Comparison of ENCODE assay signal across 8 cellular contexts in genomic region chr2:43609304-43609883, GRCh38. TPM values are rescaled to one million over a fixed set of nuclear protein-coding genes. Genes with fewer than 3 reads are reported as not detected.
DNase-seq lines count a peak whose midpoint lies in the region; ATAC-seq and TF ChIP-seq lines count a peak whose summit lies in the region.

No MANE protein-coding gene starts in this region.

- H3K36me3 ChIP-seq in neural progenitor cell = no peaks in the 10 kb centered on the region
- H3K36me3 ChIP-seq in effector memory CD4-positive, alpha-beta T cell (ENCODE audit: control insufficient read depth, insufficient read depth, low read length) = no peaks in the 10 kb centered on the region

- no peak overlapping the region for H3K27ac ChIP-seq in neural progenitor cell
- H3K27ac ChIP-seq in effector memory CD4-positive, alpha-beta T cell (ENCODE audit: insufficient read depth, low read length, poor library complexity, severe bottlenecking) = no peak overlapping the region

- H3K4me1 Mint-ChIP-seq in neural progenitor cell = no peaks in the 10 kb centered on the region

- peaks cover 6% of the 10 kb centered on the region for H3F3A ChIP-seq in neural progenitor cell (ENCODE audit: low read depth)

- H4K20me1 ChIP-seq in neural progenitor cell (ENCODE audit: low read depth) = no peaks in the 10 kb centered on the region

- peaks cover 5% of the 10 kb centered on the region for H3K4me1 ChIP-seq in neural progenitor cell
- H3K4me1 ChIP-seq in effector memory CD4-positive, alpha-beta T cell (ENCODE audit: control insufficient read depth, insufficient read depth, low read length, poor library complexity, severe bottlenecking) = no peaks in the 10 kb centered on the region

- no peaks in the 10 kb centered on the region for H3K9me3 ChIP-seq in neural progenitor cell (ENCODE audit: low read depth)
- H3K9me3 ChIP-seq in effector memory CD4-positive, alpha-beta T cell (ENCODE audit: control insufficient read depth, low read length) = no peaks in the 10 kb centered on the region

- H3K9ac ChIP-seq in neural progenitor cell = no peak overlapping the region

- peaks cover 5% of the 10 kb centered on the region for H3K27me3 Mint-ChIP-seq in neural progenitor cell (ENCODE audit: insufficient read depth, low read depth)

- no peaks in the 10 kb centered on the region for H3K9me3 Mint-ChIP-seq in neural progenitor cell

- TF ChIP-seq CTCF in neural progenitor cell (IDR thresholded peaks at IDR 0.05) = peak; percentile 77

- no peak overlapping the region for H3K4me3 Mint-ChIP-seq in neural progenitor cell

- no peaks in the 10 kb centered on the region for H3K36me3 Mint-ChIP-seq in neural progenitor cell

- ATAC-seq in GM19463 (IDR thresholded peaks at IDR 0.05; ENCODE audit: unreplicated experiment) = peak; percentile 70
- ATAC-seq in HG03571 (IDR thresholded peaks at IDR 0.05; ENCODE audit: unreplicated experiment) = no peak

- DNase-seq in D341Med (ENCODE audit: low spot score) (peak; percentile 65), NCI-H2107 treated with DMSO at 0.1 percent for 48 hours (lab: John Stamatoyannopoulos, UW; ENCODE audit: unreplicated experiment) (peak; percentile 34), fibroblast of the conjunctiva (ENCODE audit: low read depth) (peak; percentile 27), neural progenitor cell (ENCODE audit: low spot score) (peak; percentile 78)
- peak; percentile 13 for DNase-seq in activated CD4-positive, alpha-beta T cell treated with anti-CD3 and anti-CD28 coated beads, Interleukin-2, amount 50 U/mL, for 1 hour
- no peak for DNase-seq in effector memory CD4-positive, alpha-beta T cell

- H3K27me3 ChIP-seq in neural progenitor cell = no peaks in the 10 kb centered on the region
- H3K27me3 ChIP-seq in effector memory CD4-positive, alpha-beta T cell (replicated peaks; ENCODE audit: control insufficient read depth, insufficient read depth, low read length, poor library complexity, severe bottlenecking) = no peaks in the 10 kb centered on the region

- peak overlapping the region; percentile 84 for H2AFZ ChIP-seq in neural progenitor cell (replicated peaks)

- peak overlapping the region; percentile 42 for H3K27ac Mint-ChIP-seq in neural progenitor cell

- H3K79me2 ChIP-seq in neural progenitor cell (ENCODE audit: low read depth) = no peaks in the 10 kb centered on the region

- H3K4me2 ChIP-seq in neural progenitor cell = peak overlapping the region; percentile 12

- H3K4me3 ChIP-seq in neural progenitor cell = no peak overlapping the region
- H3K4me3 ChIP-seq in effector memory CD4-positive, alpha-beta T cell (ENCODE audit: insufficient read depth, low read depth, low read length, poor library complexity, severe bottlenecking) = no peak overlapping the region

RNA-seq across cellular contexts. Expression of gene THADA, which starts 13.6 kb away (rescaled TPM):
- total RNA-seq in neural progenitor cell (ENCODE audit: low replicate concordance) = 20.5 and 29.3 TPM in 2 replicates

RNA-seq across cellular contexts. Expression of gene PLEKHH2, which starts 27.7 kb away (rescaled TPM):
- total RNA-seq in neural progenitor cell (ENCODE audit: low replicate concordance) = 7.9 and 11.2 TPM in 2 replicates

Comparison
In these comparisons a context has a peak if more than half of its experiments do, and no peak if none do; other contexts are left out.
1. DNase-seq: peak in D341Med (single experiment), NCI-H2107 treated with DMSO at 0.1 percent for 48 hours (single experiment), activated CD4-positive, alpha-beta T cell treated with anti-CD3 and anti-CD28 coated beads, Interleukin-2, amount 50 U/mL, for 1 hour (single experiment), fibroblast of the conjunctiva (single experiment) and neural progenitor cell (single experiment); none in effector memory CD4-positive, alpha-beta T cell (0 of 3).